In the genomic region with DNA sequence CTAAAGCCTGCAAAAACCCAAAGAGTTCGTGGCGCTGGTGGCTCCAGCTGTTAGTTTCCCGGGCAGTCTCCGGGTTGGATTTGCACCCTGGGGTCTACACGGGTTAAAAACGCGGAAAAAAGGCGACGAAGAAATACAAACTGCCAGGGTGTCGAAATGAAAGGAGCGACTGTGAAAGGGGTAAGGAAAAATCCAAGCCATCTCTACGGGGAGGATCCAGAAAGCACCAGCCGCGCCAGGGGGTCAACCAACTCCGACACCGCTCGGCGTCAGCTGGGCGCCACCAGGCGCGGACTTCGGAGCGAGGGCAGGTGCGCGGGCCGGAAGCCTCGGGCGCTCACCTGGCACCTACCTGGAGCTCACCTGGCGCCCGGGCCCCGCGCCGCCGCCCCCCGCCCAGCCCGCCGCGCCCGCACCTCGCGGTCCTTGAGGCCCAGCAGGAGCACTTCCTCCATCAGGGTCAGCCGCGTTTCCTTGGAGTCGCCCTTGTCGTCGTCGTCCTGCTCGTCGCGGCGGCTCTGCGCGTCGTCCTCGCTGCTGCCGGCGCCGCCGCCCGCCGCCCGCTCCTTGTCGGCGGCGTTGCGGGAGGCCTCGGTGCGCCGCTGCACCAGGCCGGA, we compare ENCODE assay signal across 1 cellular context.
A peak's percentile ranks its signal among the peaks of the same experiment; 100 is the strongest.
TF ChIP-seq lines count a peak whose summit lies in the region.

No MANE protein-coding gene starts in this region.

TF ChIP-seq in HEK293, 187 proteins besides CTCF, POLR2A, EP300 and RAD21 (continued from another document and continues in another):
- TF ChIP-seq ZSCAN5A (tag by site-specific recombination; IDR thresholded peaks at IDR 0.05): no peak
- peak; percentile 81 for TF ChIP-seq ZNF335 (tag by site-specific recombination; conservative IDR thresholded peaks at IDR 0.05)
- no peak for TF ChIP-seq MZF1 (tag by site-specific recombination; IDR thresholded peaks at IDR 0.05; ENCODE audit: borderline replicate concordance)
- TF ChIP-seq ZBTB11 (tag by site-specific recombination; conservative IDR thresholded peaks at IDR 0.05; ENCODE audit: low read depth): 0 out of 2 replicates have a peak, but pooled peaks have one; percentile 25
- no peak for TF ChIP-seq GFI1B (tag by site-specific recombination; IDR thresholded peaks at IDR 0.05)
- no peak for TF ChIP-seq ZNF302 (tag by site-specific recombination; IDR thresholded peaks at IDR 0.05; ENCODE audit: low read depth)
- no peak for TF ChIP-seq EGR2 (tag by site-specific recombination; IDR thresholded peaks at IDR 0.05; ENCODE audit: low read depth)
- no peak for TF ChIP-seq ZNF654 (tag by site-specific recombination; IDR thresholded peaks at IDR 0.05; ENCODE audit: low read depth)
- TF ChIP-seq ZNF148 (tag by site-specific recombination; IDR thresholded peaks at IDR 0.05; ENCODE audit: borderline replicate concordance): no peak
- peak; percentile 87 for TF ChIP-seq GLIS1 (tag by site-specific recombination; IDR thresholded peaks at IDR 0.05)
- no peak for TF ChIP-seq ZNF398 (tag by site-specific recombination; IDR thresholded peaks at IDR 0.05)
- no peak; the same call in 1 of the 2 replicates for TF ChIP-seq GLI2 (tag by site-specific recombination; IDR thresholded peaks at IDR 0.05; ENCODE audit: borderline replicate concordance, low read depth)
- no peak for TF ChIP-seq SCRT1 (tag by site-specific recombination; IDR thresholded peaks at IDR 0.05; ENCODE audit: borderline replicate concordance)
- no peak for TF ChIP-seq ZNF747 (tag by site-specific recombination; IDR thresholded peaks at IDR 0.05)
- TF ChIP-seq ZNF19 (tag by site-specific recombination; IDR thresholded peaks at IDR 0.05; ENCODE audit: low read depth): no peak
- no peak for TF ChIP-seq SP2 (tag by site-specific recombination; IDR thresholded peaks at IDR 0.05)
- no peak for TF ChIP-seq ZFP41 (tag by site-specific recombination; IDR thresholded peaks at IDR 0.05; ENCODE audit: borderline replicate concordance)
- peak; percentile 85 for TF ChIP-seq ZNF341 (tag by site-specific recombination; IDR thresholded peaks at IDR 0.05; ENCODE audit: low read depth)
- peak; percentile 64 for TF ChIP-seq ZBTB8A (tag by site-specific recombination; IDR thresholded peaks at IDR 0.05)
- TF ChIP-seq, protein P1, sequence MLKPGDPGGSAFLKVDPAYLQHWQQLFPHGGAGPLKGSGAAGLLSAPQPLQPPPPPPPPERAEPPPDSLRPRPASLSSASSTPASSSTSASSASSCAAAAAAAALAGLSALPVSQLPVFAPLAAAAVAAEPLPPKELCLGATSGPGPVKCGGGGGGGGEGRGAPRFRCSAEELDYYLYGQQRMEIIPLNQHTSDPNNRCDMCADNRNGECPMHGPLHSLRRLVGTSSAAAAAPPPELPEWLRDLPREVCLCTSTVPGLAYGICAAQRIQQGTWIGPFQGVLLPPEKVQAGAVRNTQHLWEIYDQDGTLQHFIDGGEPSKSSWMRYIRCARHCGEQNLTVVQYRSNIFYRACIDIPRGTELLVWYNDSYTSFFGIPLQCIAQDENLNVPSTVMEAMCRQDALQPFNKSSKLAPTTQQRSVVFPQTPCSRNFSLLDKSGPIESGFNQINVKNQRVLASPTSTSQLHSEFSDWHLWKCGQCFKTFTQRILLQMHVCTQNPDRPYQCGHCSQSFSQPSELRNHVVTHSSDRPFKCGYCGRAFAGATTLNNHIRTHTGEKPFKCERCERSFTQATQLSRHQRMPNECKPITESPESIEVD (tag by site-specific recombination; IDR thresholded peaks at IDR 0.05): no peak
- no peak for TF ChIP-seq ZNF214 (tag by site-specific recombination; IDR thresholded peaks at IDR 0.05; ENCODE audit: borderline replicate concordance)
- TF ChIP-seq ZFP37 (tag by site-specific recombination; IDR thresholded peaks at IDR 0.05): no peak
- TF ChIP-seq ZNF707 (tag by site-specific recombination; IDR thresholded peaks at IDR 0.05): no peak
- no peak; the same call in 1 of the 2 replicates for TF ChIP-seq ZNF596 (tag by site-specific recombination; IDR thresholded peaks at IDR 0.05)
- 0 out of 2 replicates have a peak, but pooled peaks have one; percentile 78 for TF ChIP-seq BCL11B (tag by site-specific recombination; IDR thresholded peaks at IDR 0.05; ENCODE audit: low read depth)
- no peak for TF ChIP-seq ZNF221 (tag by site-specific recombination; IDR thresholded peaks at IDR 0.05; ENCODE audit: borderline replicate concordance)
- TF ChIP-seq PRDM4 (tag by site-specific recombination; IDR thresholded peaks at IDR 0.05): no peak
- peak; percentile 79 for TF ChIP-seq ZEB2 (tag by site-specific recombination; IDR thresholded peaks at IDR 0.05)
- TF ChIP-seq ZNF548 (tag by site-specific recombination; IDR thresholded peaks at IDR 0.05): no peak
- TF ChIP-seq ZNF274 (IDR thresholded peaks at IDR 0.05; ENCODE audit: low read length): no peak
- TF ChIP-seq ZNF274 (tag by site-specific recombination; IDR thresholded peaks at IDR 0.05; ENCODE audit: borderline replicate concordance): no peak
- TF ChIP-seq ZNF211 (tag by site-specific recombination; IDR thresholded peaks at IDR 0.05; ENCODE audit: low read depth): no peak
- TF ChIP-seq ZNF184 (tag by site-specific recombination; IDR thresholded peaks at IDR 0.05): no peak
- no peak for TF ChIP-seq ZNF155 (tag by site-specific recombination; IDR thresholded peaks at IDR 0.05)
- TF ChIP-seq ZNF488 (tag by site-specific recombination; IDR thresholded peaks at IDR 0.05): no peak
- TF ChIP-seq KLF9 (tag by site-specific recombination; IDR thresholded peaks at IDR 0.05; ENCODE audit: low read depth): no peak
- no peak for TF ChIP-seq MYNN (tag by site-specific recombination; IDR thresholded peaks at IDR 0.05; ENCODE audit: borderline replicate concordance)
- no peak for TF ChIP-seq KLF16 (tag by site-specific recombination; IDR thresholded peaks at IDR 0.05)
- peak; percentile 62; the same call in 1 of the 2 replicates for TF ChIP-seq ZNF501 (tag by site-specific recombination; IDR thresholded peaks at IDR 0.05)
- TF ChIP-seq ZNF10 (tag by site-specific recombination; IDR thresholded peaks at IDR 0.05): no peak
- TF ChIP-seq SCRT2 (tag by site-specific recombination; IDR thresholded peaks at IDR 0.05): no peak
- TF ChIP-seq BCL11A (tag by site-specific recombination; IDR thresholded peaks at IDR 0.05; ENCODE audit: low read depth): 0 out of 2 replicates have a peak, but pooled peaks have one; percentile 52
- no peak for TF ChIP-seq ZNF416 (tag by site-specific recombination; IDR thresholded peaks at IDR 0.05)
- TF ChIP-seq ZNF404 (tag by site-specific recombination; IDR thresholded peaks at IDR 0.05): no peak
- TF ChIP-seq ZNF621 (tag by site-specific recombination; IDR thresholded peaks at IDR 0.05): no peak
